Comparison of ENCODE assay signal across 19 cellular contexts in genomic region chr7:40047661-40048060, GRCh38.
DNase-seq lines count a peak whose midpoint lies in the region; ATAC-seq and TF ChIP-seq lines count a peak whose summit lies in the region.
"Had no signal": no experiment of that assay in that cellular context is flagged by ENCODE, and none has a peak within 500 bp of the region (broad histone marks: within the 10 kb centered on the region; RNA-seq: fewer than 3 reads in every experiment).

No MANE protein-coding gene starts in this region.

- DNase-seq in cardiac muscle cell (ENCODE audit: low read depth in 1 of 2, low spot score in 1 of 2), result no peak
- no peak for DNase-seq in cardiac septum (ENCODE audit: low spot score)
- DNase-seq in PC-3, result peak; percentile 10
- no peak for DNase-seq in fibroblast of pulmonary artery (ENCODE audit: low read depth)
- DNase-seq in SKM-1 (lab: John Stamatoyannopoulos, UW; ENCODE audit: unreplicated experiment), result no peak
- DNase-seq in ascending aorta (ENCODE audit: low spot score in 2 of 2), result no peak
- DNase-seq in MG63, result no peak
- DNase-seq in right cardiac atrium, result no peak
- DNase-seq: activated CD8-positive, alpha-beta memory T cell treated with anti-CD3 and anti-CD28 coated beads, Interleukin-2, amount 50 U/mL, for 48 hours; gastrocnemius medialis; islet precursor cell; NCI-H1092; NCI-H510A; SHP77 treated with DMSO at 0.1 percent for 48 hours; stimulated activated CD4-positive, alpha-beta T cell treated with anti-CD3 and anti-CD28 coated beads, Interleukin-2, amount 100 ng/mL, for 48 hours had no signal

- no peak overlapping the region for H3K27ac ChIP-seq in cardiac muscle cell
- H3K27ac ChIP-seq in PC-3 (ENCODE audit: low read length), result no peak overlapping the region
- H3K27ac ChIP-seq in ascending aorta, result no peak overlapping the region
- H3K27ac ChIP-seq in right cardiac atrium (ENCODE audit: low read length), result no peak overlapping the region
- H3K27ac ChIP-seq: gastrocnemius medialis had no signal

- 81% methylated on average over 1 of the region's 1 CpG for WGBS in right cardiac atrium

- no TSS peak for BruUV-seq in PC-3 (replicated peaks; lab: Mats Ljungman, UMichigan)

- H3K79me2 ChIP-seq in PC-3 (ENCODE audit: low read length), result no peaks in the 10 kb centered on the region

- intact Hi-C loops in cardiac septum (cut with DNase I) (no loop called here), PC-3 (cut with micrococcal nuclease) (loop anchor here (1.0 kb wide), 1 partner anchor 144 kb away; no protein-coding TSS in a partner anchor), ascending aorta (cut with DNase I) (no loop called here), right cardiac atrium (cut with DNase I) (no loop called here)

- no peak overlapping the region for H3K9ac ChIP-seq in PC-3 (ENCODE audit: low read length)

- POLR2A ChIA-PET in PC-3 (lab: Charles Lee; ENCODE audit: unreplicated experiment), result no interaction called here

- H4K20me1 ChIP-seq in PC-3 (ENCODE audit: low read length), result no peaks in the 10 kb centered on the region

- H3K27me3 ChIP-seq in cardiac muscle cell, result no peaks in the 10 kb centered on the region
- no peaks in the 10 kb centered on the region for H3K27me3 ChIP-seq in PC-3 (ENCODE audit: low read length)
- no peaks in the 10 kb centered on the region for H3K27me3 ChIP-seq in ascending aorta
- H3K27me3 ChIP-seq in MG63, result no peaks in the 10 kb centered on the region
- H3K27me3 ChIP-seq in right cardiac atrium (ENCODE audit: control insufficient read depth, insufficient read depth), result no peaks in the 10 kb centered on the region
- H3K27me3 ChIP-seq: gastrocnemius medialis had no signal

- no peaks in the 10 kb centered on the region for H3K9me2 ChIP-seq in PC-3 (replicated peaks; ENCODE audit: low read length)

- H3K4me2 ChIP-seq in PC-3 (ENCODE audit: low read length), result no peak overlapping the region

- H3K36me3 ChIP-seq in cardiac muscle cell, result no peaks in the 10 kb centered on the region
- peaks cover 3% of the 10 kb centered on the region; the same call in 1 of the 2 replicates for H3K36me3 ChIP-seq in PC-3 (ENCODE audit: low read depth, low read length)
- H3K36me3 ChIP-seq in ascending aorta, result peaks cover 6 to 10% of the 10 kb centered on the region in 2 donors
- 0 out of 2 replicates have a peak, but pooled peaks cover 2% of the 10 kb centered on the region for H3K36me3 ChIP-seq in MG63
- H3K36me3 ChIP-seq: gastrocnemius medialis, HAP-1 had no signal

- H3K4me3 ChIP-seq in cardiac muscle cell (no peak overlapping the region), PC-3 (ENCODE audit: low read length) (no peak overlapping the region), fibroblast of pulmonary artery (replicated peaks; ENCODE audit: low read depth, low read length) (no peak overlapping the region), ascending aorta (no peak overlapping the region), MG63 (no peak overlapping the region), right cardiac atrium (ENCODE audit: low read length) (no peak overlapping the region)
- H3K4me3 ChIP-seq: gastrocnemius medialis, HAP-1 had no signal

- no peak overlapping the region for H2AFZ ChIP-seq in PC-3 (ENCODE audit: low read length)

- TF ChIP-seq CTCF in cardiac muscle cell (IDR thresholded peaks at IDR 0.05; ENCODE audit: low read depth, low read length) (peak; percentile 18), PC-3 (conservative IDR thresholded peaks at IDR 0.05; ENCODE audit: low read depth, low read length) (peak; percentile 48), fibroblast of pulmonary artery (IDR thresholded peaks at IDR 0.05; ENCODE audit: low read length, missing control alignments) (peak; percentile 22), ascending aorta (IDR thresholded peaks at IDR 0.05) (peak in 1 of 3 experiments; percentile 10)

- CTCF ChIA-PET in PC-3 (lab: Charles Lee), result interaction anchor here (0.5 to 1.3 kb wide), 3 partner anchors 9 to 151 kb away, joined by 3 to 5 read pairs (median 3); no protein-coding TSS in a partner anchor

- H3K9me3 ChIP-seq in cardiac muscle cell (ENCODE audit: low read depth), result no peaks in the 10 kb centered on the region
- no peaks in the 10 kb centered on the region for H3K9me3 ChIP-seq in PC-3 (ENCODE audit: low read length)
- no peaks in the 10 kb centered on the region for H3K9me3 ChIP-seq in ascending aorta
- no peaks in the 10 kb centered on the region for H3K9me3 ChIP-seq in MG63
- no peaks in the 10 kb centered on the region for H3K9me3 ChIP-seq in right cardiac atrium (ENCODE audit: control insufficient read depth, low read length)
- H3K9me3 ChIP-seq: gastrocnemius medialis, HAP-1 had no signal

- H3K4me1 ChIP-seq in cardiac muscle cell (ENCODE audit: low read depth), result no peaks in the 10 kb centered on the region
- H3K4me1 ChIP-seq in PC-3 (ENCODE audit: insufficient read depth, low read length), result no peaks in the 10 kb centered on the region
- H3K4me1 ChIP-seq in ascending aorta, result no peaks in the 10 kb centered on the region
- no peaks in the 10 kb centered on the region for H3K4me1 ChIP-seq in right cardiac atrium (ENCODE audit: control insufficient read depth, insufficient read depth, low read length)
- H3K4me1 ChIP-seq: HAP-1 had no signal

- no peaks in the 10 kb centered on the region for H3F3A ChIP-seq in PC-3 (ENCODE audit: low read length, unreplicated experiment)

- ATAC-seq in PC-3 (0 out of 2 replicates have a peak, but pooled peaks have one; percentile 15), right cardiac atrium (no peak)
- ATAC-seq: activated naive CD4-positive, alpha-beta T cell treated with anti-CD3 and anti-CD28 coated beads, Interleukin-2, amount 50 U/mL, for 72 hours; gastrocnemius medialis; stimulated activated effector memory CD8-positive, alpha-beta T cell treated with anti-CD3 and anti-CD28 coated beads, Interleukin-12 subunit alpha, Interleukin-12 subunit beta, amount 100 ng/mL, for 72 hours; WTC11 had no signal
